Comparison of ENCODE assay signal across 30 cellular contexts in the genomic region with DNA sequence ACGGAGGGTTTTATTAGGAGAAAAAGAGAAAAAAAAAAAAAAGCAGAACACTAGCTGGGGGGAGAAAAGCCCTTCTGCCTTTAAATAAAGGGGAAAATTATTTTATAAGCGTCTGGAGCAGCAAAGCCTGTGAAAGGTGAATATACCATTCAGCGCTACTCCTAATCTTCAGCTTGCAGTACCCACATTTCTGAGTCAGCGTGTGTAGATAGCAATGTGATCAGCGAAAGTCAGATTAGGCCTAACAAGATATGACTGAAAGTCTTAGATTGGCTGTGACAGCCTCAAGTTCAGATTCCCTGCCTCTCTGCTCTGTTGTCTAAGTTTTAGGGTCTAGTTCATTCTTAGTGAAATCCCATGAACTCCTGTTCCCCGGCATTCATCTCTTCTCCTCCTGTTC.
"Had no signal": no experiment of that assay in that cellular context is flagged by ENCODE, and none has a peak within 500 bp of the region (broad histone marks: within the 10 kb centered on the region; RNA-seq: fewer than 3 reads in every experiment).

No MANE protein-coding gene starts in this region.

- H3K36me3 ChIP-seq: neural progenitor cell, ovary, right lobe of liver, sigmoid colon, spleen, suprapubic skin, tibial artery, transverse colon, upper lobe of left lung, uterus had no signal

- H2AFZ ChIP-seq: neural progenitor cell, parathyroid adenoma had no signal

- H3K9ac ChIP-seq: neural progenitor cell, parathyroid adenoma had no signal

- ATAC-seq: naive thymus-derived CD8-positive, alpha-beta T cell; natural killer cell treated with Interleukin-12 subunit alpha and Interleukin-12 subunit beta and Interleukin-15 and Interleukin-18, amount 100 ng/mL, for 72 hours; psoas muscle; right cardiac atrium; right lobe of liver; stimulated activated memory B cell treated with anti-CD40 and anti-IgM and Interleukin-4, amounts not matched to agents 10 μg/mL and 1 μg/mL and 100 μg/mL, for 72 hours; stimulated activated naive CD8-positive, alpha-beta T cell treated with anti-CD3 and anti-CD28 coated beads, Interleukin-15, amount 100 ng/mL, for 72 hours; stimulated activated naive CD8-positive, alpha-beta T cell treated with anti-CD3 and anti-CD28 coated beads, Interleukin-15, Interleukin-2, amounts not matched to agents 100 U/mL and 50 U/mL, for 24 hours had no signal

- H3K4me1 ChIP-seq: neural progenitor cell, parathyroid adenoma, psoas muscle, right lobe of liver, sigmoid colon, spleen, suprapubic skin, testis, tibial artery, transverse colon, upper lobe of left lung, uterus had no signal

- H3K4me2 ChIP-seq: neural progenitor cell, smooth muscle cell had no signal

- H3K79me2 ChIP-seq: parathyroid adenoma had no signal

- H3K4me3 ChIP-seq: neural progenitor cell, ovary, psoas muscle, right lobe of liver, sigmoid colon, smooth muscle cell, spleen, suprapubic skin, testis, tibial artery, transverse colon, upper lobe of left lung, uterus had no signal

- DNase-seq: naive B cell; naive thymus-derived CD8-positive, alpha-beta T cell; occipital lobe; ovary; posterior cingulate gyrus; psoas muscle; right cardiac atrium; right lobe of liver; sigmoid colon; spleen; stimulated activated CD4-positive, alpha-beta T cell treated with anti-CD3 and anti-CD28 coated beads, Interleukin-12 subunit alpha, Interleukin-12 subunit beta, amount 100 ng/mL, for 4 hours; stimulated activated CD4-positive, alpha-beta T cell treated with anti-CD3 and anti-CD28 coated beads, Interleukin-1b, Interleukin-23, amount 100 ng/mL, for 48 hours; stimulated activated CD4-positive, alpha-beta T cell treated with anti-CD3 and anti-CD28 coated beads, Interleukin-4, amount 100 ng/mL, for 1 hour; stimulated activated CD4-positive, alpha-beta T cell treated with anti-CD3 and anti-CD28 coated beads, Interleukin-4, amount 100 ng/mL, for 4 hours; stimulated activated CD8-positive, alpha-beta memory T cell treated with anti-CD3 and anti-CD28 coated beads, Interleukin-4, amount 100 ng/mL, for 48 hours; stimulated activated naive CD4-positive, alpha-beta T cell; stimulated activated naive CD8-positive, alpha-beta T cell treated with anti-CD3 and anti-CD28 coated beads, Interleukin-15, amount 100 ng/mL, for 72 hours; stimulated activated naive CD8-positive, alpha-beta T cell treated with anti-CD3 and anti-CD28 coated beads, Interleukin-15, Interleukin-2, amounts not matched to agents 100 U/mL and 50 U/mL, for 24 hours; substantia nigra; testis; tibial artery; transverse colon; upper lobe of left lung; uterus had no signal

- H3K27me3 ChIP-seq: neural progenitor cell, ovary, right lobe of liver, spleen, suprapubic skin, testis, tibial artery, transverse colon, upper lobe of left lung, uterus had no signal

- H3K9me3 ChIP-seq: ovary, psoas muscle, right lobe of liver, testis, transverse colon, upper lobe of left lung, uterus had no signal

- H3K27ac ChIP-seq: neural progenitor cell, ovary, parathyroid adenoma, psoas muscle, right lobe of liver, sigmoid colon, spleen, suprapubic skin, testis, tibial artery, transverse colon, upper lobe of left lung, uterus had no signal
